Comparison of ENCODE assay signal across 8 cellular contexts in the genomic region with DNA sequence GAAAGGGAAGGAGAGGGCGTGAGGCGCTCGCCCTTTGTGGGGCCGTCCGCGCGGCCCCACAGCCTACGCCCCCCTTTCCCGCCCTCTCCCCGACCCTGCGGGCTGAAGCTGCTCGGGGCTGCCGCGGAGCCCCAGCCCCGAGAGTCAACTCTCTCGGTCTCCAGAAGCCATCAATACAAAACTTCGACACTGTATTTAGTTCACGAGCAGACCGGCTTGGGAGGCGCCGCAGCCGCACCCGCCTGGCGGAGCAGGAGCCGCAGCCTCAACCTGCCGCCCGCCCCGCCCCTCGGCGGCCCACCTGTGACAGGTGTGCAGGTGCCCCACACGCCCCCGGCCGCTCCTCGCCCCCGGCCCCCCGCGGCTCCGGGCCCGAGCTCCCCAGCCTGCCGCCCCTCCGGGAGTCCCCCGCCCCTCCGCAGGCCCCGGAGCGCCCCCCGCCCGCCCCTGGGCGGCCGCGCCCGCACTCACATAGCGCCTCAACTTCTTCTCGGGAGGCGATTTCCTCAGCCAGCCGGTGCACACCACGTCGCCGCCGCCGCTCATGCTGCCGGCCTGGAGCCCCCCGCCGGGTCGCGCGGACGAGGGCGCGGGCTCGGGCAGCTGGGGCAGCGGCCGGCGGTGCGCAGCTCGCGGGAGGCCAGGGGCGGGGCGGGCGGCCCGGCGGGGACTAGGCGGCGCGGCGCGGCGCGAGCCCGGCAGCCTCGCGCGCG. TPM values are rescaled to one million over a fixed set of nuclear protein-coding genes. Genes with fewer than 3 reads are reported as not detected.
DNase-seq lines count a peak whose midpoint lies in the region; ATAC-seq lines count a peak whose summit lies in the region.

A gene with protein sequence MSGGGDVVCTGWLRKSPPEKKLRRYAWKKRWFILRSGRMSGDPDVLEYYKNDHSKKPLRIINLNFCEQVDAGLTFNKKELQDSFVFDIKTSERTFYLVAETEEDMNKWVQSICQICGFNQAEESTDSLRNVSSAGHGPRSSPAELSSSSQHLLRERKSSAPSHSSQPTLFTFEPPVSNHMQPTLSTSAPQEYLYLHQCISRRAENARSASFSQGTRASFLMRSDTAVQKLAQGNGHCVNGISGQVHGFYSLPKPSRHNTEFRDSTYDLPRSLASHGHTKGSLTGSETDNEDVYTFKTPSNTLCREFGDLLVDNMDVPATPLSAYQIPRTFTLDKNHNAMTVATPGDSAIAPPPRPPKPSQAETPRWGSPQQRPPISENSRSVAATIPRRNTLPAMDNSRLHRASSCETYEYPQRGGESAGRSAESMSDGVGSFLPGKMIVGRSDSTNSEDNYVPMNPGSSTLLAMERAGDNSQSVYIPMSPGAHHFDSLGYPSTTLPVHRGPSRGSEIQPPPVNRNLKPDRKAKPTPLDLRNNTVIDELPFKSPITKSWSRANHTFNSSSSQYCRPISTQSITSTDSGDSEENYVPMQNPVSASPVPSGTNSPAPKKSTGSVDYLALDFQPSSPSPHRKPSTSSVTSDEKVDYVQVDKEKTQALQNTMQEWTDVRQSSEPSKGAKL (minus strand): TSS at position 646 of the 713 bp plus-strand sequence. CDS start 100 bp downstream, at position 546.

- peak within 1 kb of the TSS; percentile 59 for H3K27ac ChIP-seq in effector memory CD4-positive, alpha-beta T cell (ENCODE audit: insufficient read depth, low read length, poor library complexity, severe bottlenecking)

- H3K36me3 ChIP-seq in effector memory CD4-positive, alpha-beta T cell (ENCODE audit: control insufficient read depth, insufficient read depth, low read length), result no peaks in the 10 kb centered on the region

- no peaks in the 10 kb centered on the region for H3K9me3 ChIP-seq in effector memory CD4-positive, alpha-beta T cell (ENCODE audit: control insufficient read depth, low read length)
- no peaks in the 10 kb centered on the region for H3K9me3 ChIP-seq in mononuclear cell (ENCODE audit: low read depth, low read length)

- intact Hi-C loops in T-helper 1 cell treated with Interleukin-12 subunit alpha and Interleukin-12 subunit beta and Interleukin-4 antibody, amounts not matched to agents 30 ng/mL and 1 ng/mL, for 36 hours (cut with micrococcal nuclease), result loop anchor here (1.0 to 2.0 kb wide), 10 partner anchors 8 to 597 kb away; partner anchors contain the start of genes AAMDC, ALG8, KCTD21 and NARS2

- H3K4me3 ChIP-seq in effector memory CD4-positive, alpha-beta T cell (ENCODE audit: insufficient read depth, low read depth, low read length, poor library complexity, severe bottlenecking), result peak within 1 kb of the TSS; percentile 81
- H3K4me3 ChIP-seq in mononuclear cell (ENCODE audit: low read length), result peak within 1 kb of the TSS; percentile 72

- DNase-seq in NCI-H1417 (lab: John Stamatoyannopoulos, UW), result peak; percentile 54 to 91 (median 87)
- no peak for DNase-seq in NCI-H1417 treated with DMSO at 0.1 percent for 48 hours (lab: John Stamatoyannopoulos, UW)
- peak in 1 of 3 donors; percentile 29 for DNase-seq in effector memory CD4-positive, alpha-beta T cell
- no peak for DNase-seq in ureter (ENCODE audit: low spot score)
- no peak for DNase-seq in NCI-H524 (lab: John Stamatoyannopoulos, UW)

- H3K27me3 ChIP-seq in effector memory CD4-positive, alpha-beta T cell (replicated peaks; ENCODE audit: control insufficient read depth, insufficient read depth, low read length, poor library complexity, severe bottlenecking), result no peaks in the 10 kb centered on the region
- no peaks in the 10 kb centered on the region for H3K27me3 ChIP-seq in mononuclear cell (ENCODE audit: insufficient read depth, low read length)

- H3K4me1 ChIP-seq in effector memory CD4-positive, alpha-beta T cell (ENCODE audit: control insufficient read depth, insufficient read depth, low read length, poor library complexity, severe bottlenecking), result peaks cover 7% of the 10 kb centered on the region
- H3K4me1 ChIP-seq in mononuclear cell (ENCODE audit: insufficient read depth, low read length), result peaks cover 74% of the 10 kb centered on the region

- ATAC-seq in HG03060 (IDR thresholded peaks at IDR 0.05; ENCODE audit: low read depth, unreplicated experiment), result peak; percentile 7

RNA-seq across cellular contexts. Expression of the gene that starts here (rescaled TPM):
- total RNA-seq in T-helper 1 cell treated with Interleukin-12 subunit alpha and Interleukin-12 subunit beta and Interleukin-4 antibody, amounts not matched to agents 30 ng/mL and 1 ng/mL, for 36 hours, result 50.6 and 61.6 TPM in 2 replicates
- 61.9 TPM for total RNA-seq in mononuclear cell
- total RNA-seq in ureter, result 20.9 TPM

Comparison
In these comparisons a context has a peak if more than half of its experiments do, and no peak if none do; other contexts are left out.
1. DNase-seq: peak in NCI-H1417 (3 of 3); none in NCI-H1417 treated with DMSO at 0.1 percent for 48 hours (single experiment), ureter (single experiment) and NCI-H524 (0 of 2).